ENCODE assay signal across 1 cellular context in the genomic region with DNA sequence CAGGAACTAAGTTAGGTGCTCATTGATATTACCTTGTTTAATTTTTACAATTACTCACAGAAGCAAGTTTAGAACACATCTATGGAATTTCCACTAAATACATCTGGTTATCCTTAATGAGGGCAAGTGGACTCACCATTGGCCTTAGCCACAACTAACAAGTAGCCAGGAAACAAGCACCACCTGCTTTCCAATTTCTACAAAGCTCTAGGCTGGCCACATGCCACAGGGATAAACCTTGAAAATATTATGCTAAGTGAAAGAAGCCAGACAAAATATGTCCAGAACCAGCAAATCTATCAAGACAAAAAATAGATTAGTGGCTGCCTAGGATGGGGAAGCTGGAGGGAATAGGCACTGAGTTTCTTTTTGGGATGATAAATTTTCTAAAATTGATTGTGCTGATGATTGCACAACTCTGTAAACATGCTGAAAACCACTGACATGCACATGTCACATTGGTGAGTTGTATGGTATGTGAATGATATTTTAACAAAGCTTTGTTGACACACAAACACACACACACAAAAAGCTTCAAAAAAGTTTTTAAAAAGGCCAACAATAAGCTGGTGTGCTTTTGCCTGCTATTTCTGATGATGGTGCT.
TF ChIP-seq lines count a peak whose summit lies in the region.

No MANE protein-coding gene starts in this region.

TF ChIP-seq in HepG2, 621 proteins besides CTCF, POLR2A, EP300 and RAD21 (continued from another document and continues in another):
- TF ChIP-seq, protein P1, sequence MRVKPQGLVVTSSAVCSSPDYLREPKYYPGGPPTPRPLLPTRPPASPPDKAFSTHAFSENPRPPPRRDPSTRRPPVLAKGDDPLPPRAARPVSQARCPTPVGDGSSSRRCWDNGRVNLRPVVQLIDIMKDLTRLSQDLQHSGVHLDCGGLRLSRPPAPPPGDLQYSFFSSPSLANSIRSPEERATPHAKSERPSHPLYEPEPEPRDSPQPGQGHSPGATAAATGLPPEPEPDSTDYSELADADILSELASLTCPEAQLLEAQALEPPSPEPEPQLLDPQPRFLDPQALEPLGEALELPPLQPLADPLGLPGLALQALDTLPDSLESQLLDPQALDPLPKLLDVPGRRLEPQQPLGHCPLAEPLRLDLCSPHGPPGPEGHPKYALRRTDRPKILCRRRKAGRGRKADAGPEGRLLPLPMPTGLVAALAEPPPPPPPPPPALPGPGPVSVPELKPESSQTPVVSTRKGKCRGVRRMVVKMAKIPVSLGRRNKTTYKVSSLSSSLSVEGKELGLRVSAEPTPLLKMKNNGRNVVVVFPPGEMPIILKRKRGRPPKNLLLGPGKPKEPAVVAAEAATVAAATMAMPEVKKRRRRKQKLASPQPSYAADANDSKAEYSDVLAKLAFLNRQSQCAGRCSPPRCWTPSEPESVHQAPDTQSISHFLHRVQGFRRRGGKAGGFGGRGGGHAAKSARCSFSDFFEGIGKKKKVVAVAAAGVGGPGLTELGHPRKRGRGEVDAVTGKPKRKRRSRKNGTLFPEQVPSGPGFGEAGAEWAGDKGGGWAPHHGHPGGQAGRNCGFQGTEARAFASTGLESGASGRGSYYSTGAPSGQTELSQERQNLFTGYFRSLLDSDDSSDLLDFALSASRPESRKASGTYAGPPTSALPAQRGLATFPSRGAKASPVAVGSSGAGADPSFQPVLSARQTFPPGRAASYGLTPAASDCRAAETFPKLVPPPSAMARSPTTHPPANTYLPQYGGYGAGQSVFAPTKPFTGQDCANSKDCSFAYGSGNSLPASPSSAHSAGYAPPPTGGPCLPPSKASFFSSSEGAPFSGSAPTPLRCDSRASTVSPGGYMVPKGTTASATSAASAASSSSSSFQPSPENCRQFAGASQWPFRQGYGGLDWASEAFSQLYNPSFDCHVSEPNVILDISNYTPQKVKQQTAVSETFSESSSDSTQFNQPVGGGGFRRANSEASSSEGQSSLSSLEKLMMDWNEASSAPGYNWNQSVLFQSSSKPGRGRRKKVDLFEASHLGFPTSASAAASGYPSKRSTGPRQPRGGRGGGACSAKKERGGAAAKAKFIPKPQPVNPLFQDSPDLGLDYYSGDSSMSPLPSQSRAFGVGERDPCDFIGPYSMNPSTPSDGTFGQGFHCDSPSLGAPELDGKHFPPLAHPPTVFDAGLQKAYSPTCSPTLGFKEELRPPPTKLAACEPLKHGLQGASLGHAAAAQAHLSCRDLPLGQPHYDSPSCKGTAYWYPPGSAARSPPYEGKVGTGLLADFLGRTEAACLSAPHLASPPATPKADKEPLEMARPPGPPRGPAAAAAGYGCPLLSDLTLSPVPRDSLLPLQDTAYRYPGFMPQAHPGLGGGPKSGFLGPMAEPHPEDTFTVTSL (CRISPR knock-in tag; IDR thresholded peaks at IDR 0.05; ENCODE audit: borderline replicate concordance) = peak; percentile 69; the same call in 1 of the 2 replicates
- 0 out of 4 replicates have a peak, but pooled peaks of 1 of the 2 experiments have one; percentile 39 for TF ChIP-seq KLF16 (CRISPR knock-in tag; IDR thresholded peaks at IDR 0.05)
- peak; percentile 77 for TF ChIP-seq NCOA2 (CRISPR knock-in tag; IDR thresholded peaks at IDR 0.05)
- TF ChIP-seq, protein P2, sequence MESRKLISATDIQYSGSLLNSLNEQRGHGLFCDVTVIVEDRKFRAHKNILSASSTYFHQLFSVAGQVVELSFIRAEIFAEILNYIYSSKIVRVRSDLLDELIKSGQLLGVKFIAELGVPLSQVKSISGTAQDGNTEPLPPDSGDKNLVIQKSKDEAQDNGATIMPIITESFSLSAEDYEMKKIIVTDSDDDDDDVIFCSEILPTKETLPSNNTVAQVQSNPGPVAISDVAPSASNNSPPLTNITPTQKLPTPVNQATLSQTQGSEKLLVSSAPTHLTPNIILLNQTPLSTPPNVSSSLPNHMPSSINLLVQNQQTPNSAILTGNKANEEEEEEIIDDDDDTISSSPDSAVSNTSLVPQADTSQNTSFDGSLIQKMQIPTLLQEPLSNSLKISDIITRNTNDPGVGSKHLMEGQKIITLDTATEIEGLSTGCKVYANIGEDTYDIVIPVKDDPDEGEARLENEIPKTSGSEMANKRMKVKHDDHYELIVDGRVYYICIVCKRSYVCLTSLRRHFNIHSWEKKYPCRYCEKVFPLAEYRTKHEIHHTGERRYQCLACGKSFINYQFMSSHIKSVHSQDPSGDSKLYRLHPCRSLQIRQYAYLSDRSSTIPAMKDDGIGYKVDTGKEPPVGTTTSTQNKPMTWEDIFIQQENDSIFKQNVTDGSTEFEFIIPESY (CRISPR knock-in tag; IDR thresholded peaks at IDR 0.05) = no peak
- no peak for TF ChIP-seq ZFP1 (CRISPR knock-in tag; IDR thresholded peaks at IDR 0.05)
- no peak for TF ChIP-seq ZNF468 (CRISPR knock-in tag; IDR thresholded peaks at IDR 0.05)
- TF ChIP-seq HHEX (CRISPR knock-in tag; IDR thresholded peaks at IDR 0.05) = no peak
- TF ChIP-seq, protein P3, sequence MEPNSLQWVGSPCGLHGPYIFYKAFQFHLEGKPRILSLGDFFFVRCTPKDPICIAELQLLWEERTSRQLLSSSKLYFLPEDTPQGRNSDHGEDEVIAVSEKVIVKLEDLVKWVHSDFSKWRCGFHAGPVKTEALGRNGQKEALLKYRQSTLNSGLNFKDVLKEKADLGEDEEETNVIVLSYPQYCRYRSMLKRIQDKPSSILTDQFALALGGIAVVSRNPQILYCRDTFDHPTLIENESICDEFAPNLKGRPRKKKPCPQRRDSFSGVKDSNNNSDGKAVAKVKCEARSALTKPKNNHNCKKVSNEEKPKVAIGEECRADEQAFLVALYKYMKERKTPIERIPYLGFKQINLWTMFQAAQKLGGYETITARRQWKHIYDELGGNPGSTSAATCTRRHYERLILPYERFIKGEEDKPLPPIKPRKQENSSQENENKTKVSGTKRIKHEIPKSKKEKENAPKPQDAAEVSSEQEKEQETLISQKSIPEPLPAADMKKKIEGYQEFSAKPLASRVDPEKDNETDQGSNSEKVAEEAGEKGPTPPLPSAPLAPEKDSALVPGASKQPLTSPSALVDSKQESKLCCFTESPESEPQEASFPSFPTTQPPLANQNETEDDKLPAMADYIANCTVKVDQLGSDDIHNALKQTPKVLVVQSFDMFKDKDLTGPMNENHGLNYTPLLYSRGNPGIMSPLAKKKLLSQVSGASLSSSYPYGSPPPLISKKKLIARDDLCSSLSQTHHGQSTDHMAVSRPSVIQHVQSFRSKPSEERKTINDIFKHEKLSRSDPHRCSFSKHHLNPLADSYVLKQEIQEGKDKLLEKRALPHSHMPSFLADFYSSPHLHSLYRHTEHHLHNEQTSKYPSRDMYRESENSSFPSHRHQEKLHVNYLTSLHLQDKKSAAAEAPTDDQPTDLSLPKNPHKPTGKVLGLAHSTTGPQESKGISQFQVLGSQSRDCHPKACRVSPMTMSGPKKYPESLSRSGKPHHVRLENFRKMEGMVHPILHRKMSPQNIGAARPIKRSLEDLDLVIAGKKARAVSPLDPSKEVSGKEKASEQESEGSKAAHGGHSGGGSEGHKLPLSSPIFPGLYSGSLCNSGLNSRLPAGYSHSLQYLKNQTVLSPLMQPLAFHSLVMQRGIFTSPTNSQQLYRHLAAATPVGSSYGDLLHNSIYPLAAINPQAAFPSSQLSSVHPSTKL (CRISPR knock-in tag; IDR thresholded peaks at IDR 0.05) = peak; percentile 89
- no peak for TF ChIP-seq TOPORS (CRISPR knock-in tag; IDR thresholded peaks at IDR 0.05)
- TF ChIP-seq, protein P4, sequence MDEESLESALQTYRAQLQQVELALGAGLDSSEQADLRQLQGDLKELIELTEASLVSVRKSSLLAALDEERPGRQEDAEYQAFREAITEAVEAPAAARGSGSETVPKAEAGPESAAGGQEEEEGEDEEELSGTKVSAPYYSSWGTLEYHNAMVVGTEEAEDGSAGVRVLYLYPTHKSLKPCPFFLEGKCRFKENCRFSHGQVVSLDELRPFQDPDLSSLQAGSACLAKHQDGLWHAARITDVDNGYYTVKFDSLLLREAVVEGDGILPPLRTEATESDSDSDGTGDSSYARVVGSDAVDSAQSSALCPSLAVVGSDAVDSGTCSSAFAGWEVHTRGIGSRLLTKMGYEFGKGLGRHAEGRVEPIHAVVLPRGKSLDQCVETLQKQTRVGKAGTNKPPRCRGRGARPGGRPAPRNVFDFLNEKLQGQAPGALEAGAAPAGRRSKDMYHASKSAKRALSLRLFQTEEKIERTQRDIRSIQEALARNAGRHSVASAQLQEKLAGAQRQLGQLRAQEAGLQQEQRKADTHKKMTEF (CRISPR knock-in tag; IDR thresholded peaks at IDR 0.05) = peak; percentile 31; the same call in 1 of the 2 replicates
- TF ChIP-seq ZNF136 (CRISPR knock-in tag; IDR thresholded peaks at IDR 0.05; ENCODE audit: low read depth) = no peak
- TF ChIP-seq ZNF879 (CRISPR knock-in tag; IDR thresholded peaks at IDR 0.05) = no peak
- TF ChIP-seq, protein P5, sequence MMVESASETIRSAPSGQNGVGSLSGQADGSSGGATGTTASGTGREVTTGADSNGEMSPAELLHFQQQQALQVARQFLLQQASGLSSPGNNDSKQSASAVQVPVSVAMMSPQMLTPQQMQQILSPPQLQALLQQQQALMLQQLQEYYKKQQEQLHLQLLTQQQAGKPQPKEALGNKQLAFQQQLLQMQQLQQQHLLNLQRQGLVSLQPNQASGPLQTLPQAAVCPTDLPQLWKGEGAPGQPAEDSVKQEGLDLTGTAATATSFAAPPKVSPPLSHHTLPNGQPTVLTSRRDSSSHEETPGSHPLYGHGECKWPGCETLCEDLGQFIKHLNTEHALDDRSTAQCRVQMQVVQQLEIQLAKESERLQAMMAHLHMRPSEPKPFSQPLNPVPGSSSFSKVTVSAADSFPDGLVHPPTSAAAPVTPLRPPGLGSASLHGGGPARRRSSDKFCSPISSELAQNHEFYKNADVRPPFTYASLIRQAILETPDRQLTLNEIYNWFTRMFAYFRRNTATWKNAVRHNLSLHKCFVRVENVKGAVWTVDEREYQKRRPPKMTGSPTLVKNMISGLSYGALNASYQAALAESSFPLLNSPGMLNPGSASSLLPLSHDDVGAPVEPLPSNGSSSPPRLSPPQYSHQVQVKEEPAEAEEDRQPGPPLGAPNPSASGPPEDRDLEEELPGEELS (CRISPR knock-in tag; IDR thresholded peaks at IDR 0.05) = peak; percentile 64
- no peak for TF ChIP-seq REPIN1 (CRISPR knock-in tag; IDR thresholded peaks at IDR 0.05; ENCODE audit: borderline replicate concordance, low read depth)
- TF ChIP-seq, protein P6, sequence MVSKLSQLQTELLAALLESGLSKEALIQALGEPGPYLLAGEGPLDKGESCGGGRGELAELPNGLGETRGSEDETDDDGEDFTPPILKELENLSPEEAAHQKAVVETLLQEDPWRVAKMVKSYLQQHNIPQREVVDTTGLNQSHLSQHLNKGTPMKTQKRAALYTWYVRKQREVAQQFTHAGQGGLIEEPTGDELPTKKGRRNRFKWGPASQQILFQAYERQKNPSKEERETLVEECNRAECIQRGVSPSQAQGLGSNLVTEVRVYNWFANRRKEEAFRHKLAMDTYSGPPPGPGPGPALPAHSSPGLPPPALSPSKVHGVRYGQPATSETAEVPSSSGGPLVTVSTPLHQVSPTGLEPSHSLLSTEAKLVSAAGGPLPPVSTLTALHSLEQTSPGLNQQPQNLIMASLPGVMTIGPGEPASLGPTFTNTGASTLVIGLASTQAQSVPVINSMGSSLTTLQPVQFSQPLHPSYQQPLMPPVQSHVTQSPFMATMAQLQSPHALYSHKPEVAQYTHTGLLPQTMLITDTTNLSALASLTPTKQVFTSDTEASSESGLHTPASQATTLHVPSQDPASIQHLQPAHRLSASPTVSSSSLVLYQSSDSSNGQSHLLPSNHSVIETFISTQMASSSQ (IDR thresholded peaks at IDR 0.05; ENCODE audit: low read depth) = no peak
- TF ChIP-seq, protein P6 (CRISPR knock-in tag; IDR thresholded peaks at IDR 0.05; ENCODE audit: borderline replicate concordance) = peak; percentile 27; the same call in 1 of the 2 replicates
- TF ChIP-seq SOX6 (IDR thresholded peaks at IDR 0.05) = no peak
- TF ChIP-seq SOX6 (CRISPR knock-in tag; IDR thresholded peaks at IDR 0.05) = peak; percentile 82
- peak; percentile 21; the same call in 1 of the 2 replicates for TF ChIP-seq POGZ (CRISPR knock-in tag; IDR thresholded peaks at IDR 0.05)
- TF ChIP-seq ZNF644 (CRISPR knock-in tag; IDR thresholded peaks at IDR 0.05; ENCODE audit: low read depth) = 0 out of 2 replicates have a peak, but pooled peaks have one; percentile 38
- peak; percentile 67; the same call in 1 of the 2 replicates for TF ChIP-seq SALL1 (CRISPR knock-in tag; IDR thresholded peaks at IDR 0.05)
- TF ChIP-seq ZNF121 (CRISPR knock-in tag; IDR thresholded peaks at IDR 0.05) = no peak
- TF ChIP-seq, protein P7, sequence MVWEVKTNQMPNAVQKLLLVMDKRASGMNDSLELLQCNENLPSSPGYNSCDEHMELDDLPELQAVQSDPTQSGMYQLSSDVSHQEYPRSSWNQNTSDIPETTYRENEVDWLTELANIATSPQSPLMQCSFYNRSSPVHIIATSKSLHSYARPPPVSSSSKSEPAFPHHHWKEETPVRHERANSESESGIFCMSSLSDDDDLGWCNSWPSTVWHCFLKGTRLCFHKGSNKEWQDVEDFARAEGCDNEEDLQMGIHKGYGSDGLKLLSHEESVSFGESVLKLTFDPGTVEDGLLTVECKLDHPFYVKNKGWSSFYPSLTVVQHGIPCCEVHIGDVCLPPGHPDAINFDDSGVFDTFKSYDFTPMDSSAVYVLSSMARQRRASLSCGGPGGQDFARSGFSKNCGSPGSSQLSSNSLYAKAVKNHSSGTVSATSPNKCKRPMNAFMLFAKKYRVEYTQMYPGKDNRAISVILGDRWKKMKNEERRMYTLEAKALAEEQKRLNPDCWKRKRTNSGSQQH (CRISPR knock-in tag; IDR thresholded peaks at IDR 0.05; ENCODE audit: low read depth) = 0 out of 2 replicates have a peak, but pooled peaks have one; percentile 35
- TF ChIP-seq AKAP8 (CRISPR knock-in tag; IDR thresholded peaks at IDR 0.05) = no peak
- 0 out of 2 replicates have a peak, but pooled peaks have one; percentile 43 for TF ChIP-seq DPF2 (CRISPR knock-in tag; IDR thresholded peaks at IDR 0.05; ENCODE audit: borderline replicate concordance, low read depth)
- TF ChIP-seq MIXL1 (CRISPR knock-in tag; IDR thresholded peaks at IDR 0.05) = peak; percentile 57; the same call in 1 of the 2 replicates
- peak; percentile 77; the same call in 1 of the 2 replicates for TF ChIP-seq FOXK1 (CRISPR knock-in tag; IDR thresholded peaks at IDR 0.05; ENCODE audit: borderline replicate concordance, low read depth)
- 0 out of 2 replicates have a peak, but pooled peaks have one; percentile 24 for TF ChIP-seq TCF7 (IDR thresholded peaks at IDR 0.05; ENCODE audit: low read depth)
- peak; percentile 50; the same call in 1 of the 2 replicates for TF ChIP-seq NFIC (IDR thresholded peaks at IDR 0.05; ENCODE audit: low read length)
- TF ChIP-seq CEBPG (CRISPR knock-in tag; IDR thresholded peaks at IDR 0.05) = peak; percentile 90
- TF ChIP-seq, protein P8, sequence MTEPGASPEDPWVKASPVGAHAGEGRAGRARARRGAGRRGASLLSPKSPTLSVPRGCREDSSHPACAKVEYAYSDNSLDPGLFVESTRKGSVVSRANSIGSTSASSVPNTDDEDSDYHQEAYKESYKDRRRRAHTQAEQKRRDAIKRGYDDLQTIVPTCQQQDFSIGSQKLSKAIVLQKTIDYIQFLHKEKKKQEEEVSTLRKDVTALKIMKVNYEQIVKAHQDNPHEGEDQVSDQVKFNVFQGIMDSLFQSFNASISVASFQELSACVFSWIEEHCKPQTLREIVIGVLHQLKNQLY (CRISPR knock-in tag; IDR thresholded peaks at IDR 0.05) = peak; percentile 86
- TF ChIP-seq RXRB (CRISPR knock-in tag; IDR thresholded peaks at IDR 0.05; ENCODE audit: borderline replicate concordance) = 0 out of 2 replicates have a peak, but pooled peaks have one; percentile 33
